In the genomic region with DNA sequence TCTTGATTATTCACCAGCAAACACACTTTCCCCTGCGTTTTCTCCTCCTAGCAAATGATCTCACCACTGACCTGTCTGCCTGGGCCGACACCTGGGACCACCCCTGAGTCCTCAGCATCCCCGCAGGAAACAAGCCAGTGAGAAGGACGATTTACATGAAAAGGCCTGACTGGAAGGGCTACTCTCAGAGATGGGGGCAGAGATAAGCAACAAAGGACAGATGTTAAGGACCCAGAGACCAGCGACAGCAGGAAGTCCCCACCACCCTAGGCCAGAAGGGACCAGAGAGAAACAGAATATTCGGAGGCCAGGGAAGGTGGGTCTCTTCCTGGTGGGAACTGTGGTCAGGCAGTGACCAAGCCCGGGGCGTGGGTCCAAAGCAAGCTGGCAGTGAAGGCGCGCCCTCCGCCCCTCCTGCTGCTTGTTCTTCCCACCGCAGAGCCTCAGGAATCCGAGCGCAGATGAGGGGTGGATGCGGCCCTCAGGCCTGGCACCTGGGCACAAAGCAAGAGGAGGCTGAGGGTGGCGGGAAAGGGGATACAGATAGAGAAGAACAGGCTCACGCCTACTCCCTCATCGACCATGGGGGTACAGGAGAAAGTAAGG, we compare ENCODE assay signal across 2 cellular contexts.
TF ChIP-seq lines count a peak whose summit lies in the region.

No MANE protein-coding gene starts in this region.

TF ChIP-seq in GM23338, 12 proteins besides CTCF, POLR2A, EP300 and RAD21:
- TF ChIP-seq, protein P1, sequence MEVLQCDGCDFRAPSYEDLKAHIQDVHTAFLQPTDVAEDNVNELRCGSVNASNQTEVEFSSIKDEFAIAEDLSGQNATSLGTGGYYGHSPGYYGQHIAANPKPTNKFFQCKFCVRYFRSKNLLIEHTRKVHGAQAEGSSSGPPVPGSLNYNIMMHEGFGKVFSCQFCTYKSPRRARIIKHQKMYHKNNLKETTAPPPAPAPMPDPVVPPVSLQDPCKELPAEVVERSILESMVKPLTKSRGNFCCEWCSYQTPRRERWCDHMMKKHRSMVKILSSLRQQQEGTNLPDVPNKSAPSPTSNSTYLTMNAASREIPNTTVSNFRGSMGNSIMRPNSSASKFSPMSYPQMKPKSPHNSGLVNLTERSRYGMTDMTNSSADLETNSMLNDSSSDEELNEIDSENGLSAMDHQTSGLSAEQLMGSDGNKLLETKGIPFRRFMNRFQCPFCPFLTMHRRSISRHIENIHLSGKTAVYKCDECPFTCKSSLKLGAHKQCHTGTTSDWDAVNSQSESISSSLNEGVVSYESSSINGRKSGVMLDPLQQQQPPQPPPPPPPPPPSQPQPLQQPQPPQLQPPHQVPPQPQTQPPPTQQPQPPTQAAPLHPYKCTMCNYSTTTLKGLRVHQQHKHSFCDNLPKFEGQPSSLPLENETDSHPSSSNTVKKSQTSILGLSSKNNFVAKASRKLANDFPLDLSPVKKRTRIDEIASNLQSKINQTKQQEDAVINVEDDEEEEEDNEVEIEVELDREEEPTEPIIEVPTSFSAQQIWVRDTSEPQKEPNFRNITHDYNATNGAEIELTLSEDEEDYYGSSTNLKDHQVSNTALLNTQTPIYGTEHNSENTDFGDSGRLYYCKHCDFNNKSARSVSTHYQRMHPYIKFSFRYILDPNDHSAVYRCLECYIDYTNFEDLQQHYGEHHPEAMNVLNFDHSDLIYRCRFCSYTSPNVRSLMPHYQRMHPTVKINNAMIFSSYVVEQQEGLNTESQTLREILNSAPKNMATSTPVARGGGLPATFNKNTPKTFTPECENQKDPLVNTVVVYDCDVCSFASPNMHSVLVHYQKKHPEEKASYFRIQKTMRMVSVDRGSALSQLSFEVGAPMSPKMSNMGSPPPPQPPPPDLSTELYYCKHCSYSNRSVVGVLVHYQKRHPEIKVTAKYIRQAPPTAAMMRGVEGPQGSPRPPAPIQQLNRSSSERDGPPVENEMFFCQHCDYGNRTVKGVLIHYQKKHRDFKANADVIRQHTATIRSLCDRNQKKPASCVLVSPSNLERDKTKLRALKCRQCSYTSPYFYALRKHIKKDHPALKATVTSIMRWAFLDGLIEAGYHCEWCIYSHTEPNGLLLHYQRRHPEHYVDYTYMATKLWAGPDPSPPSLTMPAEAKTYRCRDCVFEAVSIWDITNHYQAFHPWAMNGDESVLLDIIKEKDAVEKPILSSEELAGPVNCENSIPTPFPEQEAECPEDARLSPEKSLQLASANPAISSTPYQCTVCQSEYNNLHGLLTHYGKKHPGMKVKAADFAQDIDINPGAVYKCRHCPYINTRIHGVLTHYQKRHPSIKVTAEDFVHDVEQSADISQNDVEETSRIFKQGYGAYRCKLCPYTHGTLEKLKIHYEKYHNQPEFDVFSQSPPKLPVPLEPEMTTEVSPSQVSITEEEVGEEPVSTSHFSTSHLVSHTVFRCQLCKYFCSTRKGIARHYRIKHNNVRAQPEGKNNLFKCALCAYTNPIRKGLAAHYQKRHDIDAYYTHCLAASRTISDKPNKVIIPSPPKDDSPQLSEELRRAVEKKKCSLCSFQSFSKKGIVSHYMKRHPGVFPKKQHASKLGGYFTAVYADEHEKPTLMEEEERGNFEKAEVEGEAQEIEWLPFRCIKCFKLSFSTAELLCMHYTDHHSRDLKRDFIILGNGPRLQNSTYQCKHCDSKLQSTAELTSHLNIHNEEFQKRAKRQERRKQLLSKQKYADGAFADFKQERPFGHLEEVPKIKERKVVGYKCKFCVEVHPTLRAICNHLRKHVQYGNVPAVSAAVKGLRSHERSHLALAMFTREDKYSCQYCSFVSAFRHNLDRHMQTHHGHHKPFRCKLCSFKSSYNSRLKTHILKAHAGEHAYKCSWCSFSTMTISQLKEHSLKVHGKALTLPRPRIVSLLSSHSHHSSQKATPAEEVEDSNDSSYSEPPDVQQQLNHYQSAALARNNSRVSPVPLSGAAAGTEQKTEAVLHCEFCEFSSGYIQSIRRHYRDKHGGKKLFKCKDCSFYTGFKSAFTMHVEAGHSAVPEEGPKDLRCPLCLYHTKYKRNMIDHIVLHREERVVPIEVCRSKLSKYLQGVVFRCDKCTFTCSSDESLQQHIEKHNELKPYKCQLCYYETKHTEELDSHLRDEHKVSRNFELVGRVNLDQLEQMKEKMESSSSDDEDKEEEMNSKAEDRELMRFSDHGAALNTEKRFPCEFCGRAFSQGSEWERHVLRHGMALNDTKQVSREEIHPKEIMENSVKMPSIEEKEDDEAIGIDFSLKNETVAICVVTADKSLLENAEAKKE (CRISPR knock-in tag; IDR thresholded peaks at IDR 0.05): no peak
- TF ChIP-seq EZH2 (IDR thresholded peaks at IDR 0.05; ENCODE audit: low read depth, unreplicated experiment): no peak
- TF ChIP-seq NANOG (IDR thresholded peaks at IDR 0.05; ENCODE audit: borderline replicate concordance): 0 out of 2 replicates have a peak, but pooled peaks have one; percentile 21
- no peak for TF ChIP-seq CREB1 (CRISPR knock-in tag; IDR thresholded peaks at IDR 0.05; ENCODE audit: low read depth)
- 0 out of 2 replicates have a peak, but pooled peaks have one; percentile 27 for TF ChIP-seq POLR2AphosphoS5 (IDR thresholded peaks at IDR 0.05; ENCODE audit: low read depth)
- no peak for TF ChIP-seq JUNB (IDR thresholded peaks at IDR 0.05; ENCODE audit: unreplicated experiment)
- TF ChIP-seq ZNF331 (CRISPR knock-in tag; IDR thresholded peaks at IDR 0.05; ENCODE audit: low read depth): no peak

TF ChIP-seq in H1, 55 proteins besides CTCF, POLR2A, EP300 and RAD21:
- TF ChIP-seq BACH1 (IDR thresholded peaks at IDR 0.05; ENCODE audit: low read length) (no peak), HDAC6 (IDR thresholded peaks at IDR 0.05; ENCODE audit: low read depth, low read length) (no peak), CTBP2 (IDR thresholded peaks at IDR 0.05; ENCODE audit: borderline replicate concordance, insufficient read depth, insufficient read length, low read length) (peak; percentile 49), TCF12 (IDR thresholded peaks at IDR 0.05; ENCODE audit: low read depth, low read length) (0 out of 2 replicates have a peak, but pooled peaks have one; percentile 9), CREB1 (IDR thresholded peaks at IDR 0.05) (no peak)
TF ChIP-seq in H1: peak in this region for 2.
